ENCODE assay signal across 12 cellular contexts in the genomic region with DNA sequence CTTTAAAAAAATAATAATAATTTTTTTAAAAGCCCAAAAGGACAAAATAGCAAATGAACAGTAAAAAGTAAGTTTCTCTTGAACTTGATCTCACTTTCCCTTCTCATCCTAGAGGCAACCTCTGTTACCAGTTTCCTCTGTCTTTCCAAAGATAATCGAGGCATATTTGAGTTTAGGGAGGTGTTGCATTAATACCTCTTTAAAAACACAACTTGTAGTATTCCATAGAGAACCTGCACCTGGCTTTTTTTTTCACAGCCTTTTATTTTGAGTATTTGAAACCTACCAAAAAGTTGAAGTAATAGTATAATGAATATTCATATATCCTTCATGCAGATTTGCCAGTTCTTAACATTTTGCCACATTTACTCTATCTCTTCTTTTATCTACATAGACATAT. TPM values are rescaled to one million over a fixed set of nuclear protein-coding genes. Genes with fewer than 3 reads are reported as not detected.
DNase-seq lines count a peak whose midpoint lies in the region; ATAC-seq and TF ChIP-seq lines count a peak whose summit lies in the region.
"Had no signal": no experiment of that assay in that cellular context is flagged by ENCODE, and none has a peak within 500 bp of the region (broad histone marks: within the 10 kb centered on the region; RNA-seq: fewer than 3 reads in every experiment).

No MANE protein-coding gene starts in this region.

- POLR2A ChIA-PET in T-cell (lab: Charles Lee) = no interaction called here

- H3K9me3 Mint-ChIP-seq in T-cell = no peaks in the 10 kb centered on the region

- H3K4me1 ChIP-seq in left ventricle myocardium inferior (peaks cover 89% of the 10 kb centered on the region), left lung (peaks cover 27 to 91% of the 10 kb centered on the region in 2 donors), upper lobe of right lung (peaks cover 77% of the 10 kb centered on the region)

- CTCF ChIA-PET in T-cell (lab: Charles Lee) = interaction anchor here in 1 of 2 donors (1.8 to 8.6 kb wide), 3 partner anchors 11 to 20 kb away, joined by 9 to 158 read pairs (median 139); a partner anchor contains a TSS

- TF ChIP-seq CTCF in left ventricle myocardium inferior (IDR thresholded peaks at IDR 0.05; ENCODE audit: borderline replicate concordance) (no peak), left lung (IDR thresholded peaks at IDR 0.05) (no peak), upper lobe of right lung (IDR thresholded peaks at IDR 0.05) (no peak)

- DNase-seq in left ventricle myocardium inferior (no peak), left cardiac atrium (no peak), T-cell (no peak), left lung (no peak), upper lobe of right lung (no peak), AML-193 (lab: John Stamatoyannopoulos, UW) (no peak), HK-2 (ENCODE audit: unreplicated experiment) (no peak)
- DNase-seq: foreskin keratinocyte, NCI-H1092, NCI-H82 had no signal

- H3K9me3 ChIP-seq in left ventricle myocardium inferior (replicated peaks) (no peaks in the 10 kb centered on the region), left lung (no peaks in the 10 kb centered on the region), upper lobe of right lung (no peaks in the 10 kb centered on the region)

- H3K36me3 ChIP-seq in left ventricle myocardium inferior (no peaks in the 10 kb centered on the region), left lung (peaks cover 0 to 11% of the 10 kb centered on the region in 2 donors), upper lobe of right lung (no peaks in the 10 kb centered on the region)

- peaks cover 92 to 94% (median 93%) of the 10 kb centered on the region in 3 donors for H3K4me1 Mint-ChIP-seq in T-cell

- H3K27ac ChIP-seq in left ventricle myocardium inferior (replicated peaks) (peak overlapping the region; percentile 98), left lung (peak overlapping the region; percentile 79 to 93), upper lobe of right lung (peak overlapping the region; percentile 84)
- H3K27ac ChIP-seq: foreskin keratinocyte had no signal

- no peak for ATAC-seq in left cardiac atrium
- ATAC-seq in T-cell (replicated peaks in 1 of 4) = no peak
- no peak for ATAC-seq in left lung
- no peak for ATAC-seq in upper lobe of right lung
- no peak for ATAC-seq in HG02884 (IDR thresholded peaks at IDR 0.05; ENCODE audit: unreplicated experiment)
- ATAC-seq: foreskin keratinocyte had no signal

- H3K4me3 ChIP-seq in left ventricle myocardium inferior = no peak overlapping the region
- peak overlapping the region in 1 of 2 donors; percentile 36 for H3K4me3 ChIP-seq in left lung
- H3K4me3 ChIP-seq in upper lobe of right lung = no peak overlapping the region

- no peaks in the 10 kb centered on the region for H3K27me3 Mint-ChIP-seq in T-cell

- peak overlapping the region; percentile 99 to 100 for H3K27ac Mint-ChIP-seq in T-cell

- H3K27me3 ChIP-seq in left ventricle myocardium inferior (ENCODE audit: low read depth) = no peaks in the 10 kb centered on the region
- H3K27me3 ChIP-seq in left lung = no peaks in the 10 kb centered on the region
- no peaks in the 10 kb centered on the region for H3K27me3 ChIP-seq in upper lobe of right lung
- H3K27me3 ChIP-seq: foreskin keratinocyte had no signal

- H3K4me3 Mint-ChIP-seq in T-cell = peak overlapping the region; percentile 66 to 93 (median 84)

- peaks cover 15% of the 10 kb centered on the region for H3K36me3 Mint-ChIP-seq in T-cell

- intact Hi-C loops in left ventricle myocardium inferior (cut with micrococcal nuclease) (no loop called here), left cardiac atrium (cut with DNase I) (no loop called here), left lung (cut with DNase I) (no loop called here), upper lobe of right lung (cut with DNase I) (no loop called here)

RNA-seq across cellular contexts. Expression of a gene that starts 9.1 kb away (rescaled TPM):
- total RNA-seq in left ventricle myocardium inferior = 34.0 TPM
- 10 to 100 TPM; 49.7 to 59.2 TPM for total RNA-seq in left cardiac atrium
- 100 to 1,000 TPM; 198 to 296 (median 271) TPM for total RNA-seq in T-cell
- total RNA-seq in left lung = 100 to 1,000 TPM in 1 of 2 donors, 10 to 100 TPM in 1; 52.3 to 101 TPM
- 65.6 TPM for total RNA-seq in upper lobe of right lung

RNA-seq across cellular contexts. Expression of a gene that starts 21.6 kb away (rescaled TPM):
- 8.1 TPM for total RNA-seq in left ventricle myocardium inferior
- 100 to 1,000 TPM in 1 of 2 donors, 10 to 100 TPM in 1; 72.9 to 110 TPM for total RNA-seq in left cardiac atrium
- total RNA-seq in T-cell = 1 to 10 TPM in 1 of 5 donors, under 1 TPM in 4; 0.42 to 1.6 (median 0.44) TPM
- under 1 TPM in 1 of 2 donors, not detected in 1; 0.39 TPM for total RNA-seq in left lung
- total RNA-seq in upper lobe of right lung = not detected
- total RNA-seq: foreskin keratinocyte, kidney had no signal

RNA-seq across cellular contexts. Expression of a gene that starts 35.4 kb away (rescaled TPM):
- total RNA-seq in left ventricle myocardium inferior (1.2 TPM), left cardiac atrium (10 to 100 TPM; 11.0 to 24.5 TPM), T-cell (under 1 TPM in 3 of 5 donors, not detected in 2; 0.16 to 0.50 (median 0.26) TPM), left lung (not detected), upper lobe of right lung (not detected)
- total RNA-seq: foreskin keratinocyte, kidney had no signal

RNA-seq across cellular contexts. Expression of a gene that starts 42.4 kb away (rescaled TPM):
- not detected for total RNA-seq in left ventricle myocardium inferior
- total RNA-seq in left cardiac atrium = under 1 TPM in 1 of 2 donors, not detected in 1; 0.12 TPM
- not detected for total RNA-seq in T-cell
- total RNA-seq in left lung = under 1 TPM in 1 of 2 donors, not detected in 1; 0.15 TPM
- 0.32 TPM for total RNA-seq in upper lobe of right lung
- total RNA-seq: kidney had no signal

RNA-seq across cellular contexts. Expression of a gene that starts 51.9 kb away (rescaled TPM):
- 34.1 TPM for total RNA-seq in left ventricle myocardium inferior
- total RNA-seq in left cardiac atrium = 10 to 100 TPM; 35.3 to 41.4 TPM
- 100 to 1,000 TPM in 3 of 5 donors, 10 to 100 TPM in 2; 53.4 to 112 (median 101) TPM for total RNA-seq in T-cell
- 10 to 100 TPM; 37.4 to 45.1 TPM for total RNA-seq in left lung
- 43.9 TPM for total RNA-seq in upper lobe of right lung
